In genomic region chr2:15560404-15560987, GRCh38 we compare ENCODE assay signal across 8 cellular contexts. TPM values are rescaled to one million over a fixed set of nuclear protein-coding genes. Genes with fewer than 3 reads are reported as not detected.
DNase-seq lines count a peak whose midpoint lies in the region; ATAC-seq and TF ChIP-seq lines count a peak whose summit lies in the region.

No MANE protein-coding gene starts in this region.

- H3K9me3 Mint-ChIP-seq in activated naive CD4-positive, alpha-beta T cell treated with anti-CD3 and anti-CD28 coated beads for 36 hours, result no peaks in the 10 kb centered on the region
- no peaks in the 10 kb centered on the region for H3K9me3 Mint-ChIP-seq in activated T-cell treated with anti-CD3 and anti-CD28 coated beads, Interleukin-2, amount 50 U/mL, for 24 hours

- peak; percentile 36 for ATAC-seq in HG02759 (IDR thresholded peaks at IDR 0.05; ENCODE audit: unreplicated experiment)

- H3K9me3 ChIP-seq in neutrophil, result no peaks in the 10 kb centered on the region

- H3K4me3 ChIP-seq in neutrophil (ENCODE audit: low read depth in 1 of 2, low read length in 1 of 2), result peak overlapping the region; percentile 67

- H3K27ac ChIP-seq in neutrophil, result no peak overlapping the region

- H3K4me1 Mint-ChIP-seq in activated naive CD4-positive, alpha-beta T cell treated with anti-CD3 and anti-CD28 coated beads for 36 hours (ENCODE audit: low read depth), result peaks cover 32% of the 10 kb centered on the region
- peaks cover 35% of the 10 kb centered on the region for H3K4me1 Mint-ChIP-seq in activated T-cell treated with anti-CD3 and anti-CD28 coated beads, Interleukin-2, amount 50 U/mL, for 24 hours (ENCODE audit: low read depth)

- CTCF ChIA-PET in activated naive CD4-positive, alpha-beta T cell treated with anti-CD3 and anti-CD28 coated beads for 36 hours (lab: Charles Lee), result interaction anchor here (0.6 to 3.2 kb wide), 3 partner anchors 14 to 18 kb away, joined by 4 to 21 read pairs (median 8); no protein-coding TSS in a partner anchor

- peaks cover 2% of the 10 kb centered on the region for H3K36me3 Mint-ChIP-seq in activated naive CD4-positive, alpha-beta T cell treated with anti-CD3 and anti-CD28 coated beads for 36 hours (ENCODE audit: low read depth)
- H3K36me3 Mint-ChIP-seq in activated T-cell treated with anti-CD3 and anti-CD28 coated beads, Interleukin-2, amount 50 U/mL, for 24 hours (ENCODE audit: low read depth), result peaks cover 27% of the 10 kb centered on the region

- H3K27me3 ChIP-seq in neutrophil, result peaks cover 22% of the 10 kb centered on the region

- intact Hi-C loops in activated naive CD4-positive, alpha-beta T cell treated with anti-CD3 and anti-CD28 coated beads for 36 hours (cut with micrococcal nuclease), result no loop called here

- peak; percentile 19 for DNase-seq in activated naive CD4-positive, alpha-beta T cell treated with anti-CD3 and anti-CD28 coated beads for 36 hours
- no peak for DNase-seq in activated naive CD4-positive, alpha-beta T cell treated with anti-CD3 and anti-CD28 coated beads, Interleukin-2, amount 50 U/mL, for 16 hours
- peak; percentile 42 for DNase-seq in NCI-H1105 treated with DMSO at 0.1 percent for 48 hours (lab: John Stamatoyannopoulos, UW)
- no peak for DNase-seq in activated T-cell treated with anti-CD3 and anti-CD28 coated beads, Interleukin-2, amount 50 U/mL, for 24 hours
- DNase-seq in germinal center (ENCODE audit: low spot score), result peak; percentile 39
- DNase-seq in mesenteric fat pad (ENCODE audit: low spot score), result no peak

- peak overlapping the region; percentile 92 for H3K27ac Mint-ChIP-seq in activated naive CD4-positive, alpha-beta T cell treated with anti-CD3 and anti-CD28 coated beads for 36 hours
- peak overlapping the region; percentile 99 for H3K27ac Mint-ChIP-seq in activated T-cell treated with anti-CD3 and anti-CD28 coated beads, Interleukin-2, amount 50 U/mL, for 24 hours

- H3K4me1 ChIP-seq in neutrophil (ENCODE audit: control insufficient read depth in 1 of 2, insufficient read depth in 1 of 2, low read depth in 1 of 2, low read length in 1 of 2), result peaks cover 12 to 16% of the 10 kb centered on the region in 2 experiments

- H3K36me3 ChIP-seq in neutrophil, result no peaks in the 10 kb centered on the region

- H3K27me3 Mint-ChIP-seq in activated naive CD4-positive, alpha-beta T cell treated with anti-CD3 and anti-CD28 coated beads for 36 hours (ENCODE audit: low read depth), result no peaks in the 10 kb centered on the region
- H3K27me3 Mint-ChIP-seq in activated T-cell treated with anti-CD3 and anti-CD28 coated beads, Interleukin-2, amount 50 U/mL, for 24 hours, result peaks cover 2% of the 10 kb centered on the region

- no peak for TF ChIP-seq CTCF in neutrophil (IDR thresholded peaks at IDR 0.05)

- H3K4me3 Mint-ChIP-seq in activated naive CD4-positive, alpha-beta T cell treated with anti-CD3 and anti-CD28 coated beads for 36 hours, result peak overlapping the region; percentile 98
- H3K4me3 Mint-ChIP-seq in activated T-cell treated with anti-CD3 and anti-CD28 coated beads, Interleukin-2, amount 50 U/mL, for 24 hours, result peak overlapping the region; percentile 100

RNA-seq across cellular contexts. Expression of gene NBAS, which starts 0.6 kb away (rescaled TPM):
- 10 to 100 TPM; 45.5 to 46.4 TPM for total RNA-seq in activated naive CD4-positive, alpha-beta T cell treated with anti-CD3 and anti-CD28 coated beads for 36 hours
- 29.7 TPM for total RNA-seq in mesenteric fat pad

RNA-seq across cellular contexts. Expression of gene DDX1, which starts 31.2 kb away (rescaled TPM):
- total RNA-seq in activated naive CD4-positive, alpha-beta T cell treated with anti-CD3 and anti-CD28 coated beads for 36 hours, result 10 to 100 TPM; 61.7 to 64.1 TPM
- total RNA-seq in mesenteric fat pad, result 90.9 TPM

Comparison
In these comparisons a context has a peak if more than half of its experiments do, and no peak if none do; other contexts are left out.
1. DNase-seq: peak in activated naive CD4-positive, alpha-beta T cell treated with anti-CD3 and anti-CD28 coated beads for 36 hours (single experiment), NCI-H1105 treated with DMSO at 0.1 percent for 48 hours (single experiment) and germinal center (single experiment); none in activated naive CD4-positive, alpha-beta T cell treated with anti-CD3 and anti-CD28 coated beads, Interleukin-2, amount 50 U/mL, for 16 hours (single experiment), activated T-cell treated with anti-CD3 and anti-CD28 coated beads, Interleukin-2, amount 50 U/mL, for 24 hours (single experiment) and mesenteric fat pad (single experiment).